In genomic region chr21:43842742-43843141, GRCh38 we compare ENCODE assay signal across 1 cellular context.
TF ChIP-seq lines count a peak whose summit lies in the region.

No MANE protein-coding gene starts in this region.

TF ChIP-seq in GM23338, 12 proteins besides CTCF, POLR2A, EP300 and RAD21:
- TF ChIP-seq STAT1 (IDR thresholded peaks at IDR 0.05; ENCODE audit: unreplicated experiment) (no peak), ZNF331 (CRISPR knock-in tag; IDR thresholded peaks at IDR 0.05; ENCODE audit: low read depth) (no peak), EZH2 (IDR thresholded peaks at IDR 0.05; ENCODE audit: low read depth, unreplicated experiment) (no peak), EZH2phosphoT487 (IDR thresholded peaks at IDR 0.05; ENCODE audit: unreplicated experiment) (no peak), ETS1 (IDR thresholded peaks at IDR 0.05) (no peak), ZNF462 (CRISPR knock-in tag; IDR thresholded peaks at IDR 0.05) (no peak), ZNF114 (CRISPR knock-in tag; IDR thresholded peaks at IDR 0.05) (no peak), POLR2AphosphoS5 (IDR thresholded peaks at IDR 0.05; ENCODE audit: low read depth) (no peak), NANOG (IDR thresholded peaks at IDR 0.05; ENCODE audit: borderline replicate concordance) (no peak), CREB1 (CRISPR knock-in tag; IDR thresholded peaks at IDR 0.05; ENCODE audit: low read depth) (no peak), JUNB (IDR thresholded peaks at IDR 0.05; ENCODE audit: unreplicated experiment) (no peak)
- TF ChIP-seq, protein P1, sequence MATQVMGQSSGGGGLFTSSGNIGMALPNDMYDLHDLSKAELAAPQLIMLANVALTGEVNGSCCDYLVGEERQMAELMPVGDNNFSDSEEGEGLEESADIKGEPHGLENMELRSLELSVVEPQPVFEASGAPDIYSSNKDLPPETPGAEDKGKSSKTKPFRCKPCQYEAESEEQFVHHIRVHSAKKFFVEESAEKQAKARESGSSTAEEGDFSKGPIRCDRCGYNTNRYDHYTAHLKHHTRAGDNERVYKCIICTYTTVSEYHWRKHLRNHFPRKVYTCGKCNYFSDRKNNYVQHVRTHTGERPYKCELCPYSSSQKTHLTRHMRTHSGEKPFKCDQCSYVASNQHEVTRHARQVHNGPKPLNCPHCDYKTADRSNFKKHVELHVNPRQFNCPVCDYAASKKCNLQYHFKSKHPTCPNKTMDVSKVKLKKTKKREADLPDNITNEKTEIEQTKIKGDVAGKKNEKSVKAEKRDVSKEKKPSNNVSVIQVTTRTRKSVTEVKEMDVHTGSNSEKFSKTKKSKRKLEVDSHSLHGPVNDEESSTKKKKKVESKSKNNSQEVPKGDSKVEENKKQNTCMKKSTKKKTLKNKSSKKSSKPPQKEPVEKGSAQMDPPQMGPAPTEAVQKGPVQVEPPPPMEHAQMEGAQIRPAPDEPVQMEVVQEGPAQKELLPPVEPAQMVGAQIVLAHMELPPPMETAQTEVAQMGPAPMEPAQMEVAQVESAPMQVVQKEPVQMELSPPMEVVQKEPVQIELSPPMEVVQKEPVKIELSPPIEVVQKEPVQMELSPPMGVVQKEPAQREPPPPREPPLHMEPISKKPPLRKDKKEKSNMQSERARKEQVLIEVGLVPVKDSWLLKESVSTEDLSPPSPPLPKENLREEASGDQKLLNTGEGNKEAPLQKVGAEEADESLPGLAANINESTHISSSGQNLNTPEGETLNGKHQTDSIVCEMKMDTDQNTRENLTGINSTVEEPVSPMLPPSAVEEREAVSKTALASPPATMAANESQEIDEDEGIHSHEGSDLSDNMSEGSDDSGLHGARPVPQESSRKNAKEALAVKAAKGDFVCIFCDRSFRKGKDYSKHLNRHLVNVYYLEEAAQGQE (IDR thresholded peaks at IDR 0.05; ENCODE audit: unreplicated experiment), result no peak
